ENCODE assay signal across 9 cellular contexts in genomic region chr4:95546866-95547707, GRCh38. TPM values are rescaled to one million over a fixed set of nuclear protein-coding genes. Genes with fewer than 3 reads are reported as not detected.
DNase-seq lines count a peak whose midpoint lies in the region; ATAC-seq and TF ChIP-seq lines count a peak whose summit lies in the region.
"Had no signal": no experiment of that assay in that cellular context is flagged by ENCODE, and none has a peak within 500 bp of the region (broad histone marks: within the 10 kb centered on the region; RNA-seq: fewer than 3 reads in every experiment).

No MANE protein-coding gene starts in this region.

- H3K36me3 ChIP-seq in HEK293 (ENCODE audit: control insufficient read depth in 2 of 2, insufficient read depth in 1 of 2, low read length in 2 of 2) (no peaks in the 10 kb centered on the region), gastrocnemius medialis (no peaks in the 10 kb centered on the region)

- POLR2A ChIA-PET in HEK293 (lab: Yijun Ruan, JAX), result interaction anchor here (2.5 kb wide), 1 partner anchor 18 kb away, joined by 10 read pairs; no protein-coding TSS in a partner anchor

- TF ChIP-seq CTCF in HEK293 (tag by site-specific recombination; IDR thresholded peaks at IDR 0.05), result no peak
- no peak for TF ChIP-seq CTCF in gastrocnemius medialis (IDR thresholded peaks at IDR 0.05 in 4 of 5, conservative IDR thresholded peaks at IDR 0.05 in 1 of 5)

- peak; percentile 28 for DNase-seq in astrocyte of the hippocampus (ENCODE audit: low read depth, low spot score)
- DNase-seq in gastrocnemius medialis, result no peak
- DNase-seq in NOMO-1 treated with dmso at 0.1 percent for 144 hours (lab: John Stamatoyannopoulos, UW; ENCODE audit: unreplicated experiment), result no peak
- no peak for DNase-seq in stimulated activated CD4-positive, alpha-beta T cell treated with anti-CD3 and anti-CD28 coated beads, Interleukin-4, amount 100 ng/mL, for 1 hour
- DNase-seq: GDM1 had no signal

- H3K27ac ChIP-seq in HEK293 (ENCODE audit: extremely low read depth, low read depth, low read length), result peak overlapping the region; percentile 47; the same call in 1 of the 2 replicates
- H3K27ac ChIP-seq in gastrocnemius medialis, result no peak overlapping the region

- H3K4me1 ChIP-seq in HEK293 (ENCODE audit: control insufficient read depth, insufficient read depth, low read length), result peaks cover 4% of the 10 kb centered on the region
- H3K4me1 ChIP-seq in gastrocnemius medialis, result peaks cover 0 to 6% of the 10 kb centered on the region in 2 donors

- H3K4me3 ChIP-seq in HEK293 (ENCODE audit: low read depth, low read length), result peak overlapping the region; percentile 66
- H3K4me3 ChIP-seq in iPS-18c (ENCODE audit: insufficient read depth, low read depth, low read length), result peak overlapping the region; percentile 56
- H3K4me3 ChIP-seq in gastrocnemius medialis, result peak overlapping the region; percentile 52 to 58 (median 54)

- intact Hi-C loops in gastrocnemius medialis (cut with DNase I; ENCODE audit: low total_unique reads), result no loop called here

- no peaks in the 10 kb centered on the region for H3K9me3 ChIP-seq in HEK293 (ENCODE audit: control insufficient read depth, insufficient read depth, low read depth, low read length)
- H3K9me3 ChIP-seq in iPS-18c (ENCODE audit: control insufficient read depth, insufficient read depth, low read length), result peaks cover 7% of the 10 kb centered on the region
- no peaks in the 10 kb centered on the region for H3K9me3 ChIP-seq in gastrocnemius medialis

- CTCF ChIA-PET in HEK293 (lab: Yijun Ruan, JAX), result interaction anchor here (1.0 to 2.9 kb wide), 3 partner anchors 17 to 381 kb away, joined by 3 to 12 read pairs (median 10); no protein-coding TSS in a partner anchor

- no peak for TF ChIP-seq POLR2A in gastrocnemius medialis (IDR thresholded peaks at IDR 0.05)

- ATAC-seq in gastrocnemius medialis (no peak), GM21737 (IDR thresholded peaks at IDR 0.05; ENCODE audit: unreplicated experiment) (no peak), GM21381 (IDR thresholded peaks at IDR 0.05; ENCODE audit: unreplicated experiment) (no peak)

- in situ Hi-C loops in gastrocnemius medialis (cut with MboI; ENCODE audit: low sequenced_read_pairs in 4 of 4), result no loop called here

- H3K27me3 ChIP-seq in gastrocnemius medialis, result peaks cover 28 to 43% (median 32%) of the 10 kb centered on the region in 3 donors

TF ChIP-seq in HEK293, 187 proteins besides CTCF, POLR2A, EP300 and RAD21 (continues in another document):
- no peak for TF ChIP-seq HOXD13 (CRISPR knock-in tag; IDR thresholded peaks at IDR 0.05; ENCODE audit: borderline replicate concordance)
- TF ChIP-seq SALL2 (tag by site-specific recombination; IDR thresholded peaks at IDR 0.05; ENCODE audit: borderline replicate concordance), result no peak
- TF ChIP-seq REST (tag by site-specific recombination; IDR thresholded peaks at IDR 0.05), result no peak
- 0 out of 2 replicates have a peak, but pooled peaks have one; percentile 32 for TF ChIP-seq FEZF1 (tag by site-specific recombination; IDR thresholded peaks at IDR 0.05)
- no peak for TF ChIP-seq ZBTB26 (tag by site-specific recombination; optimal IDR thresholded peaks at IDR 0.05)
- TF ChIP-seq OSR2 (tag by site-specific recombination; IDR thresholded peaks at IDR 0.05), result peak; percentile 52; the same call in 1 of the 2 replicates
- no peak for TF ChIP-seq ZNF211 (tag by site-specific recombination; IDR thresholded peaks at IDR 0.05; ENCODE audit: low read depth)
- TF ChIP-seq PRDM1 (tag by site-specific recombination; IDR thresholded peaks at IDR 0.05), result peak; percentile 83
- TF ChIP-seq ZNF843 (tag by site-specific recombination; IDR thresholded peaks at IDR 0.05), result no peak
- no peak for TF ChIP-seq ZNF16 (tag by site-specific recombination; IDR thresholded peaks at IDR 0.05; ENCODE audit: low read depth)
- no peak for TF ChIP-seq ZNF629 (tag by site-specific recombination; IDR thresholded peaks at IDR 0.05)
- no peak for TF ChIP-seq ZBTB10 (tag by site-specific recombination; IDR thresholded peaks at IDR 0.05)
- no peak for TF ChIP-seq ZBTB7A (tag by site-specific recombination; IDR thresholded peaks at IDR 0.05; ENCODE audit: low read depth)
- TF ChIP-seq ZNF501 (tag by site-specific recombination; IDR thresholded peaks at IDR 0.05), result no peak
- no peak for TF ChIP-seq GLI2 (tag by site-specific recombination; IDR thresholded peaks at IDR 0.05; ENCODE audit: borderline replicate concordance, low read depth)
- no peak for TF ChIP-seq ZNF423 (tag by site-specific recombination; IDR thresholded peaks at IDR 0.05)
- TF ChIP-seq ZNF19 (tag by site-specific recombination; IDR thresholded peaks at IDR 0.05; ENCODE audit: low read depth), result no peak
- TF ChIP-seq BCL6B (tag by site-specific recombination; IDR thresholded peaks at IDR 0.05), result no peak
- no peak for TF ChIP-seq ZNF157 (tag by site-specific recombination; IDR thresholded peaks at IDR 0.05)
- no peak for TF ChIP-seq OVOL3 (tag by site-specific recombination; IDR thresholded peaks at IDR 0.05)
- 0 out of 2 replicates have a peak, but pooled peaks have one; percentile 27 for TF ChIP-seq EGR2 (tag by site-specific recombination; IDR thresholded peaks at IDR 0.05; ENCODE audit: low read depth)
- no peak for TF ChIP-seq ZNF585B (tag by site-specific recombination; IDR thresholded peaks at IDR 0.05)

RNA-seq across cellular contexts. Expression of gene UNC5C, which starts 1.7 kb away (rescaled TPM):
- total RNA-seq in gastrocnemius medialis, result under 1 TPM in 3 of 4 donors, not detected in 1; 0.07 to 0.33 (median 0.23) TPM
